ENCODE assay signal across 26 cellular contexts in genomic region chr13:27228131-27228530, GRCh38.
"Had no signal": no experiment of that assay in that cellular context is flagged by ENCODE, and none has a peak within 500 bp of the region (broad histone marks: within the 10 kb centered on the region; RNA-seq: fewer than 3 reads in every experiment).

No MANE protein-coding gene starts in this region.

- H3K36me3 ChIP-seq: esophagus muscularis mucosa, ovary, sigmoid colon, thoracic aorta, tibial nerve, upper lobe of left lung had no signal

- DNase-seq: dermis blood vessel endothelial cell; effector memory CD4-positive, alpha-beta T cell; foreskin keratinocyte; kidney; mesenchymal stem cell; mucosa of descending colon; naive thymus-derived CD4-positive, alpha-beta T cell; nephron progenitor cell; occipital lobe; ovary; posterior cingulate gyrus; psoas muscle; right cardiac atrium; sigmoid colon; stimulated activated CD4-positive, alpha-beta T cell treated with anti-CD3 and anti-CD28 coated beads, Interleukin-4, amount 100 ng/mL, for 4 hours; upper lobe of left lung had no signal

- H3K4me1 Mint-ChIP-seq: mesothelial cell of epicardium had no signal

- H3K27me3 Mint-ChIP-seq: stimulated activated naive CD8-positive, alpha-beta T cell treated with anti-CD3 and anti-CD28 coated beads, Interleukin-15, Interleukin-2, amounts not matched to agents 100 ng/mL and 50 ng/mL, for 24 hours had no signal

- H3K4me1 ChIP-seq: esophagus muscularis mucosa, foreskin keratinocyte, psoas muscle, tibial nerve, upper lobe of left lung had no signal

- H3K9me3 ChIP-seq: mucosa of descending colon, ovary, psoas muscle, sigmoid colon, upper lobe of left lung had no signal

- ATAC-seq: foreskin keratinocyte; left lobe of liver; mucosa of descending colon; naive thymus-derived CD4-positive, alpha-beta T cell; psoas muscle; right cardiac atrium; stimulated activated memory B cell treated with anti-CD40 and anti-IgM and Interleukin-4, amounts not matched to agents 10 μg/mL and 1 μg/mL and 100 μg/mL, for 72 hours had no signal

- H3K27me3 ChIP-seq: esophagus muscularis mucosa, ovary, sigmoid colon, tibial nerve, upper lobe of left lung had no signal

- H3K4me3 Mint-ChIP-seq: mesothelial cell of epicardium; nephron progenitor cell; stimulated activated memory B cell treated with anti-CD40 and anti-IgM and Interleukin-4, amounts not matched to agents 10 μg/mL and 1 μg/mL and 100 μg/mL, for 72 hours; stimulated activated naive CD8-positive, alpha-beta T cell treated with anti-CD3 and anti-CD28 coated beads, Interleukin-15, Interleukin-2, amounts not matched to agents 100 ng/mL and 50 ng/mL, for 24 hours had no signal

- H3K27ac Mint-ChIP-seq: mesothelial cell of epicardium; nephron progenitor cell; stimulated activated memory B cell treated with anti-CD40 and anti-IgM and Interleukin-4, amounts not matched to agents 10 μg/mL and 1 μg/mL and 100 μg/mL, for 72 hours; stimulated activated naive CD8-positive, alpha-beta T cell treated with anti-CD3 and anti-CD28 coated beads, Interleukin-15, Interleukin-2, amounts not matched to agents 100 ng/mL and 50 ng/mL, for 24 hours had no signal

- H3K27ac ChIP-seq: coronary artery, esophagus muscularis mucosa, foreskin keratinocyte, ovary, psoas muscle, sigmoid colon, thoracic aorta, tibial nerve, upper lobe of left lung had no signal

- FAIRE-seq: endothelial cell of umbilical vein, kidney, urothelium cell line had no signal

- H3K4me3 ChIP-seq: coronary artery, esophagus muscularis mucosa, mucosa of descending colon, ovary, psoas muscle, sigmoid colon, thoracic aorta, tibial nerve, upper lobe of left lung had no signal
